In genomic region chr19:991174-991931, GRCh38 we compare ENCODE assay signal across 10 cellular contexts. TPM values are rescaled to one million over a fixed set of nuclear protein-coding genes. Genes with fewer than 3 reads are reported as not detected.
A peak's percentile ranks its signal among the peaks of the same experiment; 100 is the strongest.
DNase-seq lines count a peak whose midpoint lies in the region; ATAC-seq and TF ChIP-seq lines count a peak whose summit lies in the region.
"Had no signal": no experiment of that assay in that cellular context is flagged by ENCODE, and none has a peak within 500 bp of the region (broad histone marks: within the 10 kb centered on the region; RNA-seq: fewer than 3 reads in every experiment).

No MANE protein-coding gene starts in this region.

- 94% methylated on average over 7 of the region's 47 CpGs; no CpG with 5 or more reads in 1 of the 2 donors for WGBS in tibial nerve, 2 donors

- no peak for TF ChIP-seq POLR2A in tibial nerve (IDR thresholded peaks at IDR 0.05)

- peak; percentile 58 for ATAC-seq in esophagus mucosa
- no peak for ATAC-seq in HG03280 (IDR thresholded peaks at IDR 0.05; ENCODE audit: unreplicated experiment)
- ATAC-seq in GM18868 (IDR thresholded peaks at IDR 0.05; ENCODE audit: unreplicated experiment) = no peak

- peak; percentile 41 to 53 for DNase-seq in activated CD4-positive, alpha-beta T cell treated with anti-CD3 and anti-CD28 coated beads, Interleukin-2, amount 50 U/mL, for 24 hours (ENCODE audit: low read depth in 1 of 2, low spot score in 1 of 2)
- DNase-seq in stimulated activated CD8-positive, alpha-beta memory T cell treated with anti-CD3 and anti-CD28 coated beads, Interleukin-12 subunit alpha, Interleukin-12 subunit beta, amount 100 ng/mL, for 1 hour (ENCODE audit: low read depth) = peak; percentile 23
- DNase-seq in tibial nerve (ENCODE audit: low spot score in 2 of 2) (no peak), cerebellum (ENCODE audit: low spot score) (no peak)

- no peak for TF ChIP-seq EP300 in tibial nerve (IDR thresholded peaks at IDR 0.05)

- TF ChIP-seq CTCF in tibial nerve (IDR thresholded peaks at IDR 0.05) = no peak

- H3K4me1 ChIP-seq in HUES6 (ENCODE audit: control insufficient read depth, insufficient read depth, low read length) = peaks cover 26% of the 10 kb centered on the region
- peaks cover 0 to 8% (median 5%) of the 10 kb centered on the region in 4 donors for H3K4me1 ChIP-seq in tibial nerve

- H3K27me3 ChIP-seq in HUES6 (ENCODE audit: control insufficient read depth, insufficient read depth, low read length) = peaks cover 9% of the 10 kb centered on the region; the same call in 1 of the 2 replicates
- H3K27me3 ChIP-seq in tibial nerve = peaks cover 0 to 15% of the 10 kb centered on the region in 2 donors

- H3K9me3 ChIP-seq in HUES6 (ENCODE audit: control insufficient read depth, insufficient read depth, low read depth, low read length) = no peaks in the 10 kb centered on the region
- no peaks in the 10 kb centered on the region for H3K9me3 ChIP-seq in tibial nerve
- H3K9me3 ChIP-seq: heart left ventricle, upper lobe of left lung had no signal

- H3K36me3 ChIP-seq in HUES6 (ENCODE audit: control insufficient read depth, insufficient read depth, low read length) (peaks cover 42% of the 10 kb centered on the region), tibial nerve (peaks cover 0 to 80% (median 0%) of the 10 kb centered on the region in 3 donors)

- peak overlapping the region; percentile 28; the same call in 1 of the 2 replicates for H3K4me3 ChIP-seq in HUES6 (ENCODE audit: low read depth, low read length)
- no peak overlapping the region for H3K4me3 ChIP-seq in tibial nerve
- H3K4me3 ChIP-seq: heart left ventricle, upper lobe of left lung had no signal

- H3K9ac ChIP-seq in HUES6 (ENCODE audit: low read length) = peak overlapping the region; percentile 19

- H3K27ac ChIP-seq in HUES6 (ENCODE audit: low read depth, low read length) (no peak overlapping the region), tibial nerve (no peak overlapping the region)
- H3K27ac ChIP-seq: heart left ventricle, upper lobe of left lung had no signal

RNA-seq across cellular contexts. Expression of gene WDR18, which starts 7.2 kb away (rescaled TPM):
- total RNA-seq in esophagus mucosa (41.2 TPM), tibial nerve (10 to 100 TPM; 23.3 to 90.6 (median 52.8) TPM), cerebellum (30.9 TPM)

RNA-seq across cellular contexts. Expression of gene GRIN3B, which starts 8.9 kb away (rescaled TPM):
- total RNA-seq in esophagus mucosa (not detected), tibial nerve (1 to 10 TPM in 1 of 4 donors, not detected in 3; 2.4 TPM), cerebellum (not detected)

RNA-seq across cellular contexts. Expression of gene TMEM259, which starts 29.6 kb away (rescaled TPM):
- 72.3 TPM for total RNA-seq in esophagus mucosa
- total RNA-seq in tibial nerve = 100 to 1,000 TPM; 229 to 459 (median 325) TPM
- total RNA-seq in cerebellum = 37.5 TPM

RNA-seq across cellular contexts. Expression of gene RNU6-2, which starts 30.0 kb away (rescaled TPM):
- total RNA-seq in esophagus mucosa (not detected), tibial nerve (not detected), cerebellum (not detected)
- total RNA-seq: heart left ventricle, upper lobe of left lung had no signal

RNA-seq across cellular contexts. Expression of gene CNN2, which starts 35.1 kb away (rescaled TPM):
- total RNA-seq in esophagus mucosa = 183 TPM
- total RNA-seq in tibial nerve = 100 to 1,000 TPM in 1 of 4 donors, 10 to 100 TPM in 3; 69.9 to 122 (median 79.4) TPM
- total RNA-seq in cerebellum = 12.2 TPM

Comparison
In these comparisons a context has a peak if more than half of its experiments do, and no peak if none do; other contexts are left out.
1. DNase-seq: peak in activated CD4-positive, alpha-beta T cell treated with anti-CD3 and anti-CD28 coated beads, Interleukin-2, amount 50 U/mL, for 24 hours (2 of 2) and stimulated activated CD8-positive, alpha-beta memory T cell treated with anti-CD3 and anti-CD28 coated beads, Interleukin-12 subunit alpha, Interleukin-12 subunit beta, amount 100 ng/mL, for 1 hour (single experiment); none in tibial nerve (0 of 2) and cerebellum (single experiment).